ENCODE assay signal across 8 cellular contexts in genomic region chr6:122491915-122492537, GRCh38. TPM values are rescaled to one million over a fixed set of nuclear protein-coding genes. Genes with fewer than 3 reads are reported as not detected.
DNase-seq lines count a peak whose midpoint lies in the region; ATAC-seq and TF ChIP-seq lines count a peak whose summit lies in the region.

No MANE protein-coding gene starts in this region.

- intact Hi-C loops in Calu3 (cut with micrococcal nuclease; ENCODE audit: unreplicated experiment) = loop anchor here (1.0 to 5.0 kb wide), 3 partner anchors 38 to 345 kb away; no protein-coding TSS in a partner anchor
- intact Hi-C loops in activated CD4-positive, alpha-beta memory T cell treated with anti-CD3 and anti-CD28 coated beads for 36 hours (cut with micrococcal nuclease) = loop anchor here (1.0 to 5.0 kb wide), 3 partner anchors 38 to 347 kb away; no protein-coding TSS in a partner anchor

- DNase-seq in Calu3 (peak; percentile 81), GM20000 (ENCODE audit: low spot score) (peak; percentile 69), NCI-H774 (lab: John Stamatoyannopoulos, UW) (peak; percentile 80), midbrain (lab: John Stamatoyannopoulos, UW) (peak; percentile 82)
- peak; percentile 78 for DNase-seq in activated CD4-positive, alpha-beta memory T cell treated with anti-CD3 and anti-CD28 coated beads for 36 hours
- peak; percentile 42 for DNase-seq in effector CD8-positive, alpha-beta T cell (lab: John Stamatoyannopoulos, UW)
- DNase-seq in stimulated activated CD8-positive, alpha-beta memory T cell treated with anti-CD3 and anti-CD28 coated beads, Interleukin-4, amount 100 ng/mL, for 48 hours = peak; percentile 79

- H3K4me1 Mint-ChIP-seq in Calu3 (ENCODE audit: low read depth, unreplicated experiment) = peaks cover 23% of the 10 kb centered on the region
- H3K4me1 Mint-ChIP-seq in activated CD4-positive, alpha-beta memory T cell treated with anti-CD3 and anti-CD28 coated beads for 36 hours (ENCODE audit: low read depth) = peaks cover 5% of the 10 kb centered on the region

- H3K9me3 Mint-ChIP-seq in Calu3 (ENCODE audit: low read depth, unreplicated experiment) = no peaks in the 10 kb centered on the region
- peaks cover 11% of the 10 kb centered on the region for H3K9me3 Mint-ChIP-seq in activated CD4-positive, alpha-beta memory T cell treated with anti-CD3 and anti-CD28 coated beads for 36 hours

- ATAC-seq in HG03571 (IDR thresholded peaks at IDR 0.05; ENCODE audit: unreplicated experiment) = peak; percentile 91

- TF ChIP-seq CTCF in Calu3 (IDR thresholded peaks at IDR 0.05; ENCODE audit: unreplicated experiment) = peak; percentile 79
- TF ChIP-seq CTCF in GM20000 (IDR thresholded peaks at IDR 0.05; ENCODE audit: extremely low read depth, missing control alignments) = peak; percentile 81

- no TSS peak for BruUV-seq in Calu3 (replicated peaks; lab: Mats Ljungman, UMichigan)

- no peak overlapping the region for H3K4me3 Mint-ChIP-seq in Calu3 (ENCODE audit: low read depth, unreplicated experiment)
- no peak overlapping the region for H3K4me3 Mint-ChIP-seq in activated CD4-positive, alpha-beta memory T cell treated with anti-CD3 and anti-CD28 coated beads for 36 hours

- CTCF ChIA-PET in Calu3 (lab: Charles Lee) = interaction anchor here (0.6 to 4.4 kb wide), 8 partner anchors 14 to 499 kb away, joined by 3 to 86 read pairs (median 4); no protein-coding TSS in a partner anchor
- CTCF ChIA-PET in activated CD4-positive, alpha-beta memory T cell treated with anti-CD3 and anti-CD28 coated beads for 36 hours (lab: Charles Lee) = interaction anchor here (0.7 to 7.5 kb wide), 27 partner anchors 9 to 1154 kb away, joined by 3 to 234 read pairs (median 5); no protein-coding TSS in a partner anchor

- no peaks in the 10 kb centered on the region for H3K36me3 Mint-ChIP-seq in Calu3 (ENCODE audit: insufficient read depth, unreplicated experiment)
- H3K36me3 Mint-ChIP-seq in activated CD4-positive, alpha-beta memory T cell treated with anti-CD3 and anti-CD28 coated beads for 36 hours = peaks cover 2% of the 10 kb centered on the region

- H3K27ac Mint-ChIP-seq in Calu3 (ENCODE audit: unreplicated experiment) = no peak overlapping the region
- no peak overlapping the region for H3K27ac Mint-ChIP-seq in activated CD4-positive, alpha-beta memory T cell treated with anti-CD3 and anti-CD28 coated beads for 36 hours

- POLR2A ChIA-PET in activated CD4-positive, alpha-beta memory T cell treated with anti-CD3 and anti-CD28 coated beads for 36 hours (lab: Charles Lee) = interaction anchor here (0.5 to 1.0 kb wide), 2 partner anchors 39 to 124 kb away, joined by 3 read pairs; no protein-coding TSS in a partner anchor

- no peaks in the 10 kb centered on the region for H3K27me3 Mint-ChIP-seq in Calu3 (ENCODE audit: unreplicated experiment)
- peaks cover 8% of the 10 kb centered on the region for H3K27me3 Mint-ChIP-seq in activated CD4-positive, alpha-beta memory T cell treated with anti-CD3 and anti-CD28 coated beads for 36 hours

RNA-seq across cellular contexts. Expression of gene SERINC1, which starts 20.4 kb away (rescaled TPM):
- total RNA-seq in Calu3 (2022) = 117 and 125 TPM in 2 replicates
- total RNA-seq in activated CD4-positive, alpha-beta memory T cell treated with anti-CD3 and anti-CD28 coated beads for 36 hours = 10 to 100 TPM; 48.2 to 51.1 TPM

Comparison
In these comparisons a context has a peak if more than half of its experiments do, and no peak if none do; other contexts are left out.
1. Peak in every context shown above with its lines: DNase-seq and ATAC-seq.